ENCODE assay signal across 16 cellular contexts in the genomic region with DNA sequence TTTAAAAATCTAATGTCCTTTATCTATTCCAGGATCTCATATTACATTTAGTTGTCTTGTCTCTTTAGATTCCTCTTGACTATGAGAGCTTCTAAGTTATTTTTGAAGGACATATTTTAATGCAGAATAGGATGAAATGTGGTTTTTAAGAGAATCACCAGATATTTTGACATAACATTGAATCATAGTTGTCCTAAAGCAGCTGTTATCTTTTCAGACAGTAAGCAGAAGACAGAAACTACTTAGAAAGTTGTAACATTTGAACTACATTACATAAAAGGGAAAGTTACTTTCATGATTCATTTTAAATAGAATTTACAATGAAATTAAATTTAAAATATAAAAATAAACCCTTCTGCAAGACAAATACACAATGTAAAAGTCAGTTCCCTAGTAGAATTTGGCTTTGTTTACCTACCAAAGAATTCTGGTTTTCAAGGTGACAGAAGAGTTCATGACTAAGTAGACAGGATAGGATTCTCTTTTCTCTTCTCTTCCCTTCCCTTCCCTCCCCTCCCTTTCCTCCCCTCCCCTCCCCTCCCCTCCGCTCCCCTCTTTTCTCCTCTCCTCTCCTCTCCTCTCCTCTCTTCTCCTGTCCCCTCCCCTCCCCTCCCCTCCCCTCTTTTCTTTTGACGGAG.
"Had no signal": no experiment of that assay in that cellular context is flagged by ENCODE, and none has a peak within 500 bp of the region (broad histone marks: within the 10 kb centered on the region; RNA-seq: fewer than 3 reads in every experiment).

No MANE protein-coding gene starts in this region.

- H3K9me3 ChIP-seq: esophagus muscularis mucosa, ovary, right atrium auricular region, suprapubic skin, thyroid gland had no signal

- H3K4me3 ChIP-seq: esophagus muscularis mucosa, hepatocyte, ovary, right atrium auricular region, smooth muscle cell, suprapubic skin, thyroid gland had no signal

- H3K4me1 ChIP-seq: esophagus muscularis mucosa, foreskin keratinocyte, right atrium auricular region, suprapubic skin, thyroid gland had no signal

- H2AFZ ChIP-seq: hepatocyte had no signal

- H3K27ac ChIP-seq: epithelial cell of prostate, esophagus muscularis mucosa, foreskin keratinocyte, hepatocyte, ovary, right atrium auricular region, suprapubic skin, thyroid gland had no signal

- H3K36me3 ChIP-seq: ovary, right atrium auricular region, suprapubic skin, thyroid gland had no signal

- DNase-seq: effector memory CD8-positive, alpha-beta T cell; foreskin keratinocyte; kidney glomerular epithelial cell; mammary epithelial cell; naive thymus-derived CD8-positive, alpha-beta T cell; ovary; stimulated activated CD4-positive, alpha-beta T cell treated with anti-CD3 and anti-CD28 coated beads, Interleukin-2, amount 100 ng/mL, for 48 hours; stimulated activated naive CD4-positive, alpha-beta T cell treated with Interleukin-2 at 50 U/mL for 16 hours; thyroid gland had no signal

- H3K79me2 ChIP-seq: hepatocyte had no signal

- H3K4me2 ChIP-seq: hepatocyte, smooth muscle cell had no signal

- ATAC-seq: effector memory CD8-positive, alpha-beta T cell; foreskin keratinocyte; left lobe of liver; naive thymus-derived CD8-positive, alpha-beta T cell had no signal

- H3K27me3 ChIP-seq: esophagus muscularis mucosa, foreskin keratinocyte, hepatocyte, ovary, right atrium auricular region, suprapubic skin, thyroid gland had no signal
